Comparison of ENCODE assay signal across 1 cellular context in the genomic region with DNA sequence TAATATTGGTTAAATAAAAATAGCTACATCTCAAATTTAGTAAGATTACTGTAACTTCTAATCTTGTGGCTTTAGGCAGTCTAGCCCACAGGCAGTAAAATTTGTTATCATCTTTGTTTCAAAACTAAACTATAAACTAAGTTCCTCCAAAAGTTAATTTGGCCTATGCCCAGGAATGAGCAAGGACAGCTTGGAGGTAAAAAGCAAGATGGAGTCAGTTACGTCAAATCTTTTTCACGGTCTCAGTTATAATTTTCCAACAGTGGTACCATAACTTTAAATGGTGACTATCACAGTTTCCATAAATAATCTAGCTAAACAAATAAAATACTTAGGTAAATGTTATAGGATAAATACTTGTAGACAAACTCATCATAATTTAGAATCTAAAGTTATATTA.
A peak's percentile ranks its signal among the peaks of the same experiment; 100 is the strongest.
TF ChIP-seq lines count a peak whose summit lies in the region.

No MANE protein-coding gene starts in this region.

TF ChIP-seq in K562, 482 proteins besides CTCF, POLR2A, EP300 and RAD21 (continued from another document and continues in another):
- TF ChIP-seq BCL6 (CRISPR knock-in tag; IDR thresholded peaks at IDR 0.05): peak; percentile 47; the same call in 1 of the 2 replicates
- no peak; the same call in 1 of the 2 replicates for TF ChIP-seq TEAD2 (tag; IDR thresholded peaks at IDR 0.05)
- TF ChIP-seq TCFL5 (CRISPR knock-in tag; conservative IDR thresholded peaks at IDR 0.05): peak; percentile 90
- TF ChIP-seq ETV1 (tag; conservative IDR thresholded peaks at IDR 0.05; ENCODE audit: low read depth): peak; percentile 58
- peak; percentile 71; the same call in 1 of the 2 replicates for TF ChIP-seq ZNF75A (CRISPR knock-in tag; IDR thresholded peaks at IDR 0.05)
- TF ChIP-seq GABPB2 (CRISPR knock-in tag; conservative IDR thresholded peaks at IDR 0.05): no peak
- TF ChIP-seq ZNF311 (CRISPR knock-in tag; IDR thresholded peaks at IDR 0.05): peak; percentile 59; the same call in 1 of the 2 replicates
- TF ChIP-seq ZNF57 (CRISPR knock-in tag; IDR thresholded peaks at IDR 0.05): no peak
- TF ChIP-seq, protein P1, sequence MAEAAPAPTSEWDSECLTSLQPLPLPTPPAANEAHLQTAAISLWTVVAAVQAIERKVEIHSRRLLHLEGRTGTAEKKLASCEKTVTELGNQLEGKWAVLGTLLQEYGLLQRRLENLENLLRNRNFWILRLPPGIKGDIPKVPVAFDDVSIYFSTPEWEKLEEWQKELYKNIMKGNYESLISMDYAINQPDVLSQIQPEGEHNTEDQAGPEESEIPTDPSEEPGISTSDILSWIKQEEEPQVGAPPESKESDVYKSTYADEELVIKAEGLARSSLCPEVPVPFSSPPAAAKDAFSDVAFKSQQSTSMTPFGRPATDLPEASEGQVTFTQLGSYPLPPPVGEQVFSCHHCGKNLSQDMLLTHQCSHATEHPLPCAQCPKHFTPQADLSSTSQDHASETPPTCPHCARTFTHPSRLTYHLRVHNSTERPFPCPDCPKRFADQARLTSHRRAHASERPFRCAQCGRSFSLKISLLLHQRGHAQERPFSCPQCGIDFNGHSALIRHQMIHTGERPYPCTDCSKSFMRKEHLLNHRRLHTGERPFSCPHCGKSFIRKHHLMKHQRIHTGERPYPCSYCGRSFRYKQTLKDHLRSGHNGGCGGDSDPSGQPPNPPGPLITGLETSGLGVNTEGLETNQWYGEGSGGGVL (CRISPR knock-in tag; IDR thresholded peaks at IDR 0.05): peak; percentile 79
- peak; percentile 66; the same call in 1 of the 2 replicates for TF ChIP-seq ZNF175 (CRISPR knock-in tag; IDR thresholded peaks at IDR 0.05; ENCODE audit: low read depth)
- peak; percentile 58; the same call in 1 of the 2 replicates for TF ChIP-seq ZNF324 (CRISPR knock-in tag; IDR thresholded peaks at IDR 0.05)
- no peak for TF ChIP-seq ADNP (tag; IDR thresholded peaks at IDR 0.05)
- TF ChIP-seq PHB2 (IDR thresholded peaks at IDR 0.05; ENCODE audit: low read depth): no peak
- TF ChIP-seq JUND (IDR thresholded peaks at IDR 0.05; ENCODE audit: borderline replicate concordance, low read depth, low read length): no peak
- peak; percentile 42; the same call in 1 of the 3 replicates for TF ChIP-seq JUND (tag; IDR thresholded peaks at IDR 0.05; ENCODE audit: borderline replicate concordance, low read depth, low read length)
- TF ChIP-seq ZNF121 (CRISPR knock-in tag; conservative IDR thresholded peaks at IDR 0.05): no peak
- no peak for TF ChIP-seq HMG20A (CRISPR knock-in tag; conservative IDR thresholded peaks at IDR 0.05)
- TF ChIP-seq, protein P2, sequence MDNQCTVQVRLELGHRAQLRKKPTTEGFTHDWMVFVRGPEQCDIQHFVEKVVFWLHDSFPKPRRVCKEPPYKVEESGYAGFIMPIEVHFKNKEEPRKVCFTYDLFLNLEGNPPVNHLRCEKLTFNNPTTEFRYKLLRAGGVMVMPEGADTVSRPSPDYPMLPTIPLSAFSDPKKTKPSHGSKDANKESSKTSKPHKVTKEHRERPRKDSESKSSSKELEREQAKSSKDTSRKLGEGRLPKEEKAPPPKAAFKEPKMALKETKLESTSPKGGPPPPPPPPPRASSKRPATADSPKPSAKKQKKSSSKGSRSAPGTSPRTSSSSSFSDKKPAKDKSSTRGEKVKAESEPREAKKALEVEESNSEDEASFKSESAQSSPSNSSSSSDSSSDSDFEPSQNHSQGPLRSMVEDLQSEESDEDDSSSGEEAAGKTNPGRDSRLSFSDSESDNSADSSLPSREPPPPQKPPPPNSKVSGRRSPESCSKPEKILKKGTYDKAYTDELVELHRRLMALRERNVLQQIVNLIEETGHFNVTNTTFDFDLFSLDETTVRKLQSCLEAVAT (IDR thresholded peaks at IDR 0.05): no peak
- TF ChIP-seq NR1H2 (CRISPR knock-in tag; IDR thresholded peaks at IDR 0.05): no peak
- no peak for TF ChIP-seq ZNF253 (CRISPR knock-in tag; conservative IDR thresholded peaks at IDR 0.05)
- peak; percentile 95 for TF ChIP-seq PTRF (tag; IDR thresholded peaks at IDR 0.05)
- peak in 1 of 2 experiments; percentile 77; a peak in 2 of 4 replicates for TF ChIP-seq MAZ (CRISPR knock-in tag; conservative IDR thresholded peaks at IDR 0.05 in 1 of 2, IDR thresholded peaks at IDR 0.05 in 1 of 2)
- peak; percentile 83 for TF ChIP-seq TAF7 (tag; IDR thresholded peaks at IDR 0.05)
- no peak for TF ChIP-seq ZNF561 (CRISPR knock-in tag; conservative IDR thresholded peaks at IDR 0.05)
- TF ChIP-seq, protein P3, sequence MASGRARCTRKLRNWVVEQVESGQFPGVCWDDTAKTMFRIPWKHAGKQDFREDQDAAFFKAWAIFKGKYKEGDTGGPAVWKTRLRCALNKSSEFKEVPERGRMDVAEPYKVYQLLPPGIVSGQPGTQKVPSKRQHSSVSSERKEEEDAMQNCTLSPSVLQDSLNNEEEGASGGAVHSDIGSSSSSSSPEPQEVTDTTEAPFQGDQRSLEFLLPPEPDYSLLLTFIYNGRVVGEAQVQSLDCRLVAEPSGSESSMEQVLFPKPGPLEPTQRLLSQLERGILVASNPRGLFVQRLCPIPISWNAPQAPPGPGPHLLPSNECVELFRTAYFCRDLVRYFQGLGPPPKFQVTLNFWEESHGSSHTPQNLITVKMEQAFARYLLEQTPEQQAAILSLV (tag; IDR thresholded peaks at IDR 0.05): peak; percentile 93
- peak; percentile 79; the same call in 1 of the 2 replicates for TF ChIP-seq MTF1 (CRISPR knock-in tag; IDR thresholded peaks at IDR 0.05; ENCODE audit: borderline replicate concordance)
- no peak for TF ChIP-seq XRCC3 (IDR thresholded peaks at IDR 0.05)
- no peak for TF ChIP-seq SAFB2 (IDR thresholded peaks at IDR 0.05; ENCODE audit: borderline replicate concordance, low read depth, low read length, severe bottlenecking)
- peak; percentile 39; the same call in 1 of the 2 replicates for TF ChIP-seq ZNF354B (CRISPR knock-in tag; IDR thresholded peaks at IDR 0.05)
- no peak for TF ChIP-seq L3MBTL2 (IDR thresholded peaks at IDR 0.05)
- TF ChIP-seq, protein P4, sequence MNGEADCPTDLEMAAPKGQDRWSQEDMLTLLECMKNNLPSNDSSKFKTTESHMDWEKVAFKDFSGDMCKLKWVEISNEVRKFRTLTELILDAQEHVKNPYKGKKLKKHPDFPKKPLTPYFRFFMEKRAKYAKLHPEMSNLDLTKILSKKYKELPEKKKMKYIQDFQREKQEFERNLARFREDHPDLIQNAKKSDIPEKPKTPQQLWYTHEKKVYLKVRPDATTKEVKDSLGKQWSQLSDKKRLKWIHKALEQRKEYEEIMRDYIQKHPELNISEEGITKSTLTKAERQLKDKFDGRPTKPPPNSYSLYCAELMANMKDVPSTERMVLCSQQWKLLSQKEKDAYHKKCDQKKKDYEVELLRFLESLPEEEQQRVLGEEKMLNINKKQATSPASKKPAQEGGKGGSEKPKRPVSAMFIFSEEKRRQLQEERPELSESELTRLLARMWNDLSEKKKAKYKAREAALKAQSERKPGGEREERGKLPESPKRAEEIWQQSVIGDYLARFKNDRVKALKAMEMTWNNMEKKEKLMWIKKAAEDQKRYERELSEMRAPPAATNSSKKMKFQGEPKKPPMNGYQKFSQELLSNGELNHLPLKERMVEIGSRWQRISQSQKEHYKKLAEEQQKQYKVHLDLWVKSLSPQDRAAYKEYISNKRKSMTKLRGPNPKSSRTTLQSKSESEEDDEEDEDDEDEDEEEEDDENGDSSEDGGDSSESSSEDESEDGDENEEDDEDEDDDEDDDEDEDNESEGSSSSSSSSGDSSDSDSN (IDR thresholded peaks at IDR 0.05; ENCODE audit: borderline replicate concordance in 1 of 2, low read depth in 2 of 2, low read length in 2 of 2): no peak
- TF ChIP-seq, protein P5, sequence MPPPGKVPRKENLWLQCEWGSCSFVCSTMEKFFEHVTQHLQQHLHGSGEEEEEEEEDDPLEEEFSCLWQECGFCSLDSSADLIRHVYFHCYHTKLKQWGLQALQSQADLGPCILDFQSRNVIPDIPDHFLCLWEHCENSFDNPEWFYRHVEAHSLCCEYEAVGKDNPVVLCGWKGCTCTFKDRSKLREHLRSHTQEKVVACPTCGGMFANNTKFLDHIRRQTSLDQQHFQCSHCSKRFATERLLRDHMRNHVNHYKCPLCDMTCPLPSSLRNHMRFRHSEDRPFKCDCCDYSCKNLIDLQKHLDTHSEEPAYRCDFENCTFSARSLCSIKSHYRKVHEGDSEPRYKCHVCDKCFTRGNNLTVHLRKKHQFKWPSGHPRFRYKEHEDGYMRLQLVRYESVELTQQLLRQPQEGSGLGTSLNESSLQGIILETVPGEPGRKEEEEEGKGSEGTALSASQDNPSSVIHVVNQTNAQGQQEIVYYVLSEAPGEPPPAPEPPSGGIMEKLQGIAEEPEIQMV (tag; conservative IDR thresholded peaks at IDR 0.05; ENCODE audit: low read depth): peak; percentile 65; the same call in 1 of the 2 replicates
- no peak for TF ChIP-seq CBX2 (IDR thresholded peaks at IDR 0.05; ENCODE audit: insufficient read depth, low read length, poor library complexity, severe bottlenecking)
- TF ChIP-seq ZNF134 (CRISPR knock-in tag; conservative IDR thresholded peaks at IDR 0.05): peak; percentile 66
- TF ChIP-seq KLF16 (IDR thresholded peaks at IDR 0.05): no peak
- TF ChIP-seq, protein P6, sequence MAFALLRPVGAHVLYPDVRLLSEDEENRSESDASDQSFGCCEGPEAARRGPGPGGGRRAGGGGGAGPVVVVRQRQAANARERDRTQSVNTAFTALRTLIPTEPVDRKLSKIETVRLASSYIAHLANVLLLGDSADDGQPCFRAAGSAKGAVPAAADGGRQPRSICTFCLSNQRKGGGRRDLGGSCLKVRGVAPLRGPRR (CRISPR knock-in tag; IDR thresholded peaks at IDR 0.05): peak; percentile 89; the same call in 1 of the 2 replicates
- TF ChIP-seq, protein P7, sequence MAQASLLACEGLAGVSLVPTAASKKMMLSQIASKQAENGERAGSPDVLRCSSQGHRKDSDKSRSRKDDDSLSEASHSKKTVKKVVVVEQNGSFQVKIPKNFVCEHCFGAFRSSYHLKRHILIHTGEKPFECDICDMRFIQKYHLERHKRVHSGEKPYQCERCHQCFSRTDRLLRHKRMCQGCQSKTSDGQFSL (CRISPR knock-in tag; IDR thresholded peaks at IDR 0.05): no peak
- TF ChIP-seq, protein P7 (tag; IDR thresholded peaks at IDR 0.05): peak in 1 of 2 experiments; percentile 84; a peak in 1 of 4 replicates
- TF ChIP-seq ZNF586 (CRISPR knock-in tag; conservative IDR thresholded peaks at IDR 0.05): 0 out of 2 replicates have a peak, but pooled peaks have one; percentile 59
- TF ChIP-seq NUFIP1 (IDR thresholded peaks at IDR 0.05; ENCODE audit: partially characterized antibody): no peak
- TF ChIP-seq MCM3 (IDR thresholded peaks at IDR 0.05): no peak
- TF ChIP-seq HEY1 (CRISPR knock-in tag; IDR thresholded peaks at IDR 0.05; ENCODE audit: borderline replicate concordance): no peak
- TF ChIP-seq, protein P8, sequence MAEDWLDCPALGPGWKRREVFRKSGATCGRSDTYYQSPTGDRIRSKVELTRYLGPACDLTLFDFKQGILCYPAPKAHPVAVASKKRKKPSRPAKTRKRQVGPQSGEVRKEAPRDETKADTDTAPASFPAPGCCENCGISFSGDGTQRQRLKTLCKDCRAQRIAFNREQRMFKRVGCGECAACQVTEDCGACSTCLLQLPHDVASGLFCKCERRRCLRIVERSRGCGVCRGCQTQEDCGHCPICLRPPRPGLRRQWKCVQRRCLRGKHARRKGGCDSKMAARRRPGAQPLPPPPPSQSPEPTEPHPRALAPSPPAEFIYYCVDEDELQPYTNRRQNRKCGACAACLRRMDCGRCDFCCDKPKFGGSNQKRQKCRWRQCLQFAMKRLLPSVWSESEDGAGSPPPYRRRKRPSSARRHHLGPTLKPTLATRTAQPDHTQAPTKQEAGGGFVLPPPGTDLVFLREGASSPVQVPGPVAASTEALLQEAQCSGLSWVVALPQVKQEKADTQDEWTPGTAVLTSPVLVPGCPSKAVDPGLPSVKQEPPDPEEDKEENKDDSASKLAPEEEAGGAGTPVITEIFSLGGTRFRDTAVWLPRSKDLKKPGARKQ (CRISPR knock-in tag; IDR thresholded peaks at IDR 0.05): peak; percentile 71; the same call in 1 of the 2 replicates
